In the genomic region with DNA sequence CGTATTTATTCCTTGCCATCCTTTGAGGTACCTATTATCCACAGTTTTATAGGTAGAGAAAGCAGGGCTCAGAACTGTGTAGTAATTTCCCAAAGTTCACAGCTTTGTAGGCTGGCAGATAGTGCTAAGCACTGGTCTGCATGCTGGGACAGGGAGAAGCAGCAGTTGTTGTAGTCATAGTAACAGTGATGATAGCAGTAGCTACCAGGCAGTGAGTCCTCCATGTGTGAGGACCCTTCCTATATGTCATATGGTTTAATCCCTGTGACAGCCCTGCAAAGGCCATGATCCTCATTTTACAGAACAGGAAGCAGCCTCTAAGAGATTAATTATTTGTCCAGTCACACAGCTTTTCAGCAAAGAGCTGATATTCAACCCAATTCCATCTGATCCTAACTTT, we compare ENCODE assay signal across 1 cellular context.
TF ChIP-seq lines count a peak whose summit lies in the region.

No MANE protein-coding gene starts in this region.

TF ChIP-seq in IMR-90, 13 proteins besides CTCF, POLR2A, EP300 and RAD21 (continued from another document):
- TF ChIP-seq NFE2L2 (IDR thresholded peaks at IDR 0.05; ENCODE audit: low read depth, low read length): no peak
- no peak for TF ChIP-seq MAFK (IDR thresholded peaks at IDR 0.05; ENCODE audit: low read depth, low read length)
- TF ChIP-seq, protein P1, sequence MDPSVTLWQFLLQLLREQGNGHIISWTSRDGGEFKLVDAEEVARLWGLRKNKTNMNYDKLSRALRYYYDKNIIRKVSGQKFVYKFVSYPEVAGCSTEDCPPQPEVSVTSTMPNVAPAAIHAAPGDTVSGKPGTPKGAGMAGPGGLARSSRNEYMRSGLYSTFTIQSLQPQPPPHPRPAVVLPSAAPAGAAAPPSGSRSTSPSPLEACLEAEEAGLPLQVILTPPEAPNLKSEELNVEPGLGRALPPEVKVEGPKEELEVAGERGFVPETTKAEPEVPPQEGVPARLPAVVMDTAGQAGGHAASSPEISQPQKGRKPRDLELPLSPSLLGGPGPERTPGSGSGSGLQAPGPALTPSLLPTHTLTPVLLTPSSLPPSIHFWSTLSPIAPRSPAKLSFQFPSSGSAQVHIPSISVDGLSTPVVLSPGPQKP (IDR thresholded peaks at IDR 0.05; ENCODE audit: borderline replicate concordance, low read depth, low read length): no peak
- no peak for TF ChIP-seq FOS (IDR thresholded peaks at IDR 0.05; ENCODE audit: low read depth, low read length)
- TF ChIP-seq RCOR1 (IDR thresholded peaks at IDR 0.05; ENCODE audit: insufficient replicate concordance, low read length): no peak
- no peak for TF ChIP-seq RFX5 (IDR thresholded peaks at IDR 0.05; ENCODE audit: low read depth, low read length)
- TF ChIP-seq, protein P2, sequence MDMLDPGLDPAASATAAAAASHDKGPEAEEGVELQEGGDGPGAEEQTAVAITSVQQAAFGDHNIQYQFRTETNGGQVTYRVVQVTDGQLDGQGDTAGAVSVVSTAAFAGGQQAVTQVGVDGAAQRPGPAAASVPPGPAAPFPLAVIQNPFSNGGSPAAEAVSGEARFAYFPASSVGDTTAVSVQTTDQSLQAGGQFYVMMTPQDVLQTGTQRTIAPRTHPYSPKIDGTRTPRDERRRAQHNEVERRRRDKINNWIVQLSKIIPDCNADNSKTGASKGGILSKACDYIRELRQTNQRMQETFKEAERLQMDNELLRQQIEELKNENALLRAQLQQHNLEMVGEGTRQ (IDR thresholded peaks at IDR 0.05; ENCODE audit: low read depth, low read length): no peak
- no peak for TF ChIP-seq BHLHE40 (IDR thresholded peaks at IDR 0.05; ENCODE audit: low read depth, low read length)
- TF ChIP-seq SMC3 (IDR thresholded peaks at IDR 0.05; ENCODE audit: low read depth, low read length): no peak
TF ChIP-seq in IMR-90: peak in this region for 0.
